7 cellular contexts compared by ENCODE assay signal in the genomic region with DNA sequence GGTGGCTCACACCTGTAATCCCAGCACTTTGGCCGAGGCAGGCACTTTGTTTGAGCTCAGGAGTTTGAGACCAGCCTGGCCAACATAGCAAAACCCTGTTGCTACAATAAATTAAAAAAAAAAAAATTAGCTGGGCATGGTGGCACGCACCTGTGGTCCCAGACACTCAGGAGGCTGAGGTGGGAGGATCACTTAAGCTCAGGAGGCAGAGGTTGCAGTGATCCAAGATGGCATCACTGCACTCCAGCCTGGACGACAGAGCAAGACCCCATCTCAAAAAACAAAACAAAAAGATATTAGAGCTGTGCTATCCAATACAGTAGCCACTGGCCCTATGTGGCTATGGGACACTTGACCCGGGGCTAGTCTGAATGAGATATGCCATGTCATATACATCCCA.
"Had no signal": no experiment of that assay in that cellular context is flagged by ENCODE, and none has a peak within 500 bp of the region (broad histone marks: within the 10 kb centered on the region; RNA-seq: fewer than 3 reads in every experiment).

No MANE protein-coding gene starts in this region.

- H3K4me1 ChIP-seq: HAP-1 had no signal

- H3K9ac ChIP-seq: GM23248 had no signal

- H3K9me3 ChIP-seq: HAP-1 had no signal

- H3K4me3 ChIP-seq: GM23248, HAP-1 had no signal

- H2AFZ ChIP-seq: GM23248 had no signal

- H3K27ac ChIP-seq: GM23248 had no signal

- H3K36me3 ChIP-seq: HAP-1 had no signal

- FAIRE-seq: HTR-8/SVneo had no signal

- DNase-seq: GM23248, GOT3, H7, KG1 had no signal

- ATAC-seq: HCT116 had no signal
